In the genomic region with DNA sequence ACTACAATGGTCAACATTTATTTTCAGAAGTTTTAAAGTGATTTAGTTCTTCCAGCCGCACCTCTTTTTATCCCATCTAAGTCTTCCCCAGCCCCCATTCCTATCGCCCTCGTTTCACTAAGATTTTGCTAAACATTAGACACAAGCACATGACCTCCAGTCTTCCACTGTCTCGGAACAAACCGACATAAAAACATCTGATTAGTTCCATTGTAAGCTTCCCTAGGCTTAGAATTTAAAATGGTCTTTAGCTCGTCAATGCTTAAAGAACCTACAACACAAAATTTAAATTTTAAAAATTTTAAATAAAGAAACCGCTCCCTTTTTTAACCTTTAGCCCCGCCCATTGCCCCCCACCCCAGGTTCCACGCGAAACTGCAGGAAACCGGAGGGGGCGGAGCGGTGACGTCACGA, we compare ENCODE assay signal across 8 cellular contexts. TPM values are rescaled to one million over a fixed set of nuclear protein-coding genes. Genes with fewer than 3 reads are reported as not detected.
A peak's percentile ranks its signal among the peaks of the same experiment; 100 is the strongest.
DNase-seq lines count a peak whose midpoint lies in the region; ATAC-seq and TF ChIP-seq lines count a peak whose summit lies in the region.

No MANE protein-coding gene starts in this region.

- H3K4me3 ChIP-seq in choroid plexus epithelial cell (ENCODE audit: low read depth, low read length): peak overlapping the region; percentile 95
- peak overlapping the region; percentile 74 for H3K4me3 ChIP-seq in mucosa of descending colon
- peak overlapping the region; percentile 88 to 92 (median 91) for H3K4me3 ChIP-seq in tibial nerve

- no peak for DNase-seq in activated naive CD4-positive, alpha-beta T cell treated with anti-CD3 and anti-CD28 coated beads, Interleukin-2, amount 50 U/mL, for 16 hours
- peak; percentile 73 for DNase-seq in SKM-1 treated with dmso at 0.1 percent for 144 hours (lab: John Stamatoyannopoulos, UW; ENCODE audit: unreplicated experiment)
- peak; percentile 82 for DNase-seq in choroid plexus epithelial cell (ENCODE audit: low read depth)
- peak in 2 of 3 donors; percentile 99 for DNase-seq in mucosa of descending colon
- DNase-seq in tibial nerve (ENCODE audit: low spot score in 2 of 2): peak; percentile 93 to 94
- no peak for DNase-seq in GM10266 (ENCODE audit: extremely low spot score)

- no peaks in the 10 kb centered on the region for H3K27me3 Mint-ChIP-seq in activated naive CD4-positive, alpha-beta T cell treated with anti-CD3 and anti-CD28 coated beads, Interleukin-2, amount 50 U/mL, for 24 hours

- H3K4me3 Mint-ChIP-seq in activated naive CD4-positive, alpha-beta T cell treated with anti-CD3 and anti-CD28 coated beads, Interleukin-2, amount 50 U/mL, for 24 hours: peak overlapping the region; percentile 91

- peaks cover 27% of the 10 kb centered on the region for H3K4me1 Mint-ChIP-seq in activated naive CD4-positive, alpha-beta T cell treated with anti-CD3 and anti-CD28 coated beads, Interleukin-2, amount 50 U/mL, for 24 hours

- H3K27ac Mint-ChIP-seq in activated naive CD4-positive, alpha-beta T cell treated with anti-CD3 and anti-CD28 coated beads, Interleukin-2, amount 50 U/mL, for 24 hours: peak overlapping the region; percentile 95

- ATAC-seq in HG03175 (IDR thresholded peaks at IDR 0.05; ENCODE audit: unreplicated experiment) (peak; percentile 7), mucosa of descending colon (no peak)

- H3K9me3 ChIP-seq in mucosa of descending colon (no peaks in the 10 kb centered on the region), tibial nerve (no peaks in the 10 kb centered on the region)

- intact Hi-C loops in mucosa of descending colon (cut with DNase I, micrococcal nuclease): no loop called here

- peaks cover 11% of the 10 kb centered on the region for H3K36me3 Mint-ChIP-seq in activated naive CD4-positive, alpha-beta T cell treated with anti-CD3 and anti-CD28 coated beads, Interleukin-2, amount 50 U/mL, for 24 hours

- no peak for TF ChIP-seq POLR2A in tibial nerve (IDR thresholded peaks at IDR 0.05)

- TF ChIP-seq CTCF in choroid plexus epithelial cell (conservative IDR thresholded peaks at IDR 0.05; ENCODE audit: low read depth, low read length): no peak
- no peak for TF ChIP-seq CTCF in mucosa of descending colon (IDR thresholded peaks at IDR 0.05)
- TF ChIP-seq CTCF in tibial nerve (IDR thresholded peaks at IDR 0.05): no peak
- TF ChIP-seq CTCF in GM10266 (IDR thresholded peaks at IDR 0.05; ENCODE audit: control insufficient read depth, insufficient read depth, low read depth, missing control alignments): no peak

- H3K36me3 ChIP-seq in mucosa of descending colon (ENCODE audit: low read depth) (no peaks in the 10 kb centered on the region), tibial nerve (no peaks in the 10 kb centered on the region)

- no peaks in the 10 kb centered on the region for H3K9me3 Mint-ChIP-seq in activated naive CD4-positive, alpha-beta T cell treated with anti-CD3 and anti-CD28 coated beads, Interleukin-2, amount 50 U/mL, for 24 hours

- peak overlapping the region; percentile 99 to 100 (median 100) for H3K27ac ChIP-seq in tibial nerve

- H3K4me1 ChIP-seq in mucosa of descending colon (ENCODE audit: low read depth) (peaks cover 5% of the 10 kb centered on the region), tibial nerve (peaks cover 0 to 27% (median 1%) of the 10 kb centered on the region in 4 donors)

- 0% methylated on average over 15 of the region's 15 CpGs for WGBS in tibial nerve, 2 donors

- H3K27me3 ChIP-seq in tibial nerve: no peaks in the 10 kb centered on the region

- TF ChIP-seq EP300 in tibial nerve (IDR thresholded peaks at IDR 0.05): peak in 1 of 2 donors; percentile 55

RNA-seq across cellular contexts. Expression of gene TSC22D2, which starts 0.3 kb away (rescaled TPM):
- total RNA-seq in mucosa of descending colon (10 to 100 TPM; 21.8 to 35.5 (median 31.3) TPM), tibial nerve (10 to 100 TPM; 12.5 to 15.9 (median 14.6) TPM)

Comparison
In these comparisons a context has a peak if more than half of its experiments do, and no peak if none do; other contexts are left out.
1. DNase-seq: peak in SKM-1 treated with dmso at 0.1 percent for 144 hours (single experiment), choroid plexus epithelial cell (single experiment), mucosa of descending colon (2 of 3) and tibial nerve (2 of 2); none in activated naive CD4-positive, alpha-beta T cell treated with anti-CD3 and anti-CD28 coated beads, Interleukin-2, amount 50 U/mL, for 16 hours (single experiment) and GM10266 (single experiment).
2. Peak in every context shown above with its lines, with median percentiles within 50 percentile points of each other: H3K4me3 ChIP-seq.